Comparison of ENCODE assay signal across 16 cellular contexts in the genomic region with DNA sequence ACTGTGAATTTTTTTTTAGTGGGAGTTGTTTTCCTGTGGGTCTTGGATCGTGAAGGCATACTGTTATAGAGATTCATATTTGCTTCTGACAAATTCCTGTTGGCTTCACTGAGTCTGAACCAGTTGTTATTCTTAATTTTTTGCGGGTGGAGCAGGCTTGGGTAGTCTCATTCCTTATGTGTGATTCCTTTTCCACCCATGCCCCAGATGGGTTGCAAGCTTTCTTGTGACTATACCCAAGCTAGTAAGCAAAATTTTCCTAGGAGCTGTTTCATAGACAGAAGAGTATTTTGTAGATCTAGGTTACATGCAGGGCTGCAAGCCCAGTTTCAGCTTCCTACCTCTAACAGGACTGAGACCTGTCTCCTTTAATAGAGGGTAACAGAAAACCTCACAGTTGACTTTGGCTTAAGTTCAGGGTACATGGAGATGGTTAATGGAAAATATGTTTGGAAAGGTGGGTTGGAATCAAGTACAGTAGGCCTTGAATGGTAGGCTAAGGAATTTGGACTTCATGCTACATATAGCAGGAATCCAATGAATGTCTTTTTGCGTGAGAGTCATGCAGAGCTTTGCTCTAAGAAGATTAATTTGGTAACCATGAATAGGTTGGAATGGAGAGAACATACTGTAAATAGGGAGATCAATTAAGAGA.
DNase-seq lines count a peak whose midpoint lies in the region; ATAC-seq, FAIRE-seq and TF ChIP-seq lines count a peak whose summit lies in the region.
"Had no signal": no experiment of that assay in that cellular context is flagged by ENCODE, and none has a peak within 500 bp of the region (broad histone marks: within the 10 kb centered on the region; RNA-seq: fewer than 3 reads in every experiment).

No MANE protein-coding gene starts in this region.

- H3K4me3 ChIP-seq in choroid plexus epithelial cell (ENCODE audit: low read depth, low read length): no peak overlapping the region
- H3K4me3 ChIP-seq: PC-9, SK-N-MC had no signal

- TF ChIP-seq CTCF in choroid plexus epithelial cell (conservative IDR thresholded peaks at IDR 0.05; ENCODE audit: low read depth, low read length): no peak

- no peak for ATAC-seq in GM18909 (IDR thresholded peaks at IDR 0.05; ENCODE audit: poor library complexity, unreplicated experiment)
- ATAC-seq in GM18517 (IDR thresholded peaks at IDR 0.05; ENCODE audit: unreplicated experiment): no peak

- peak; percentile 10 for DNase-seq in NCI-H2029 (lab: John Stamatoyannopoulos, UW)
- DNase-seq in choroid plexus epithelial cell (ENCODE audit: low read depth): peak; percentile 7
- DNase-seq in kidney glomerular epithelial cell (lab: John Stamatoyannopoulos, UW): peak; percentile 64
- DNase-seq in urothelium cell line (ENCODE audit: low spot score): no peak
- DNase-seq in amygdala (lab: John Stamatoyannopoulos, UW): no peak
- DNase-seq: C1 segment of cervical spinal cord, HFFc6, KBM-7, NCI-H1048, NCI-H1694, NCI-H446 treated with DMSO at 0.1 percent for 48 hours, NCI-H748 treated with DMSO at 0.1 percent for 48 hours, PC-9 had no signal

- peak; percentile 53 for FAIRE-seq in urothelium cell line (lab: Jason Lieb, UNC)

Comparison
In these comparisons a context has a peak if more than half of its experiments do, and no peak if none do; other contexts are left out.
1. DNase-seq: peak in NCI-H2029 (single experiment), choroid plexus epithelial cell (single experiment) and kidney glomerular epithelial cell (single experiment); none in urothelium cell line (single experiment) and amygdala (0 of 56).